In genomic region chr12:125187148-125187733, GRCh38 we compare ENCODE assay signal across 10 cellular contexts. TPM values are rescaled to one million over a fixed set of nuclear protein-coding genes. Genes with fewer than 3 reads are reported as not detected.
DNase-seq lines count a peak whose midpoint lies in the region; ATAC-seq, FAIRE-seq and TF ChIP-seq lines count a peak whose summit lies in the region.
"Had no signal": no experiment of that assay in that cellular context is flagged by ENCODE, and none has a peak within 500 bp of the region (broad histone marks: within the 10 kb centered on the region; RNA-seq: fewer than 3 reads in every experiment).

No MANE protein-coding gene starts in this region.

- intact Hi-C loops in HepG2 (cut with micrococcal nuclease; ENCODE audit: unreplicated experiment): loop anchor here (10.0 kb wide), 1 partner anchor 498 kb away; no protein-coding TSS in a partner anchor

- H3K9me3 Mint-ChIP-seq in activated T-cell treated with anti-CD3 and anti-CD28 coated beads, Interleukin-2, amount 50 U/mL, for 24 hours: no peaks in the 10 kb centered on the region
- H3K9me3 Mint-ChIP-seq: activated naive CD8-positive, alpha-beta T cell treated with anti-CD3 and anti-CD28 coated beads, Interleukin-2, amount 50 U/mL, for 24 hours had no signal

- TF ChIP-seq EP300 in HepG2 (IDR thresholded peaks at IDR 0.05; ENCODE audit: low read depth in 2 of 2, low read length in 2 of 2): no peak
- no peak for TF ChIP-seq EP300 in HepG2 (CRISPR knock-in tag; IDR thresholded peaks at IDR 0.05; ENCODE audit: borderline replicate concordance)

- H3K27ac Mint-ChIP-seq in activated T-cell treated with anti-CD3 and anti-CD28 coated beads, Interleukin-2, amount 50 U/mL, for 24 hours: no peak overlapping the region
- H3K27ac Mint-ChIP-seq: activated naive CD8-positive, alpha-beta T cell treated with anti-CD3 and anti-CD28 coated beads, Interleukin-2, amount 50 U/mL, for 24 hours had no signal

- no peak overlapping the region for H2AFZ ChIP-seq in HepG2 (ENCODE audit: low read length)

- CTCF ChIA-PET in HepG2 (lab: Yijun Ruan, JAX; ENCODE audit: low intra/inter-chr PET ratio, low total read pairs): no interaction called here

- H3K4me3 ChIP-seq in MG63: peak overlapping the region; percentile 21
- H3K4me3 ChIP-seq in HepG2 (replicated peaks in 1 of 3; ENCODE audit: insufficient read depth in 1 of 3, low read depth in 2 of 3, low read length in 3 of 3): peak overlapping the region; percentile 9 to 50 (median 12); a peak in 2 of 6 replicates
- peak overlapping the region; percentile 47 for H3K4me3 ChIP-seq in thymus (ENCODE audit: low read length)

- peaks cover 77% of the 10 kb centered on the region for H3K27me3 Mint-ChIP-seq in activated T-cell treated with anti-CD3 and anti-CD28 coated beads, Interleukin-2, amount 50 U/mL, for 24 hours

- TF ChIP-seq POLR2A in HepG2 (IDR thresholded peaks at IDR 0.05; ENCODE audit: insufficient read depth in 1 of 2, low read depth in 2 of 2, low read length in 2 of 2): no peak

- no peak for TF ChIP-seq CTCF in HepG2 (CRISPR knock-in tag; IDR thresholded peaks at IDR 0.05)

- peaks cover 31% of the 10 kb centered on the region for H3K27me3 ChIP-seq in MG63
- H3K27me3 ChIP-seq in HepG2 (ENCODE audit: control insufficient read depth in 1 of 2, insufficient read depth in 2 of 2, low read length in 2 of 2): peaks cover 19 to 66% of the 10 kb centered on the region in 2 experiments
- H3K27me3 ChIP-seq in thymus (ENCODE audit: control insufficient read depth, insufficient read depth): peaks cover 61% of the 10 kb centered on the region

- no peaks in the 10 kb centered on the region for H3K79me2 ChIP-seq in HepG2 (ENCODE audit: insufficient read depth, low read length)

- POLR2A ChIA-PET in HepG2 (lab: Yijun Ruan, JAX): interaction anchor here (1.3 kb wide), 1 partner anchor 16 kb away, joined by 3 read pairs; no protein-coding TSS in a partner anchor

- BruUV-seq in HepG2 (replicated peaks; lab: Mats Ljungman, UMichigan): no TSS peak

- in situ Hi-C loops in HepG2 (cut with HindIII; ENCODE audit: extremely low pct_ligation_motif_present, low pct_unique_long_range_greater_than_20kb): no loop called here

- no peaks in the 10 kb centered on the region for H3K36me3 Mint-ChIP-seq in activated T-cell treated with anti-CD3 and anti-CD28 coated beads, Interleukin-2, amount 50 U/mL, for 24 hours (ENCODE audit: low read depth)

- peak overlapping the region; percentile 52 for H3K27ac ChIP-seq in caudate nucleus (ENCODE audit: low read depth, low read length)
- no peak overlapping the region for H3K27ac ChIP-seq in HepG2 (ENCODE audit: extremely low read length, insufficient read depth, low read length)
- no peak overlapping the region for H3K27ac ChIP-seq in thymus (ENCODE audit: low read depth)
- H3K27ac ChIP-seq: left lung had no signal

- H3K9me3 ChIP-seq in MG63: no peaks in the 10 kb centered on the region
- H3K9me3 ChIP-seq in HepG2 (ENCODE audit: low read length): no peaks in the 10 kb centered on the region
- no peaks in the 10 kb centered on the region for H3K9me3 ChIP-seq in thymus (ENCODE audit: control insufficient read depth)
- H3K9me3 ChIP-seq: left lung had no signal

- H3K4me1 ChIP-seq in HepG2 (ENCODE audit: insufficient read depth, low read length) (no peaks in the 10 kb centered on the region), thymus (ENCODE audit: control insufficient read depth, insufficient read depth, low read length) (peaks cover 2% of the 10 kb centered on the region)

- peak overlapping the region; percentile 19; the same call in 1 of the 2 replicates for H3K4me2 ChIP-seq in HepG2 (ENCODE audit: low read depth, low read length)

- no peak overlapping the region for H3K9ac ChIP-seq in HepG2 (ENCODE audit: insufficient read depth, low read depth, low read length)

- no peak overlapping the region for H3K4me3 Mint-ChIP-seq in activated T-cell treated with anti-CD3 and anti-CD28 coated beads, Interleukin-2, amount 50 U/mL, for 24 hours
- H3K4me3 Mint-ChIP-seq: activated naive CD8-positive, alpha-beta T cell treated with anti-CD3 and anti-CD28 coated beads, Interleukin-2, amount 50 U/mL, for 24 hours had no signal

- H3K36me3 ChIP-seq in MG63: no peaks in the 10 kb centered on the region
- H3K36me3 ChIP-seq in HepG2 (replicated peaks in 1 of 2; ENCODE audit: control insufficient read depth in 1 of 2, insufficient read depth in 2 of 2, low read length in 2 of 2): no peaks in the 10 kb centered on the region
- H3K36me3 ChIP-seq in thymus (ENCODE audit: control insufficient read depth, insufficient read depth): no peaks in the 10 kb centered on the region
- H3K36me3 ChIP-seq: left lung had no signal

- peaks cover 8% of the 10 kb centered on the region for H3K4me1 Mint-ChIP-seq in activated T-cell treated with anti-CD3 and anti-CD28 coated beads, Interleukin-2, amount 50 U/mL, for 24 hours (ENCODE audit: low read depth)
- H3K4me1 Mint-ChIP-seq: activated naive CD8-positive, alpha-beta T cell treated with anti-CD3 and anti-CD28 coated beads, Interleukin-2, amount 50 U/mL, for 24 hours had no signal

- H4K20me1 ChIP-seq in HepG2 (ENCODE audit: insufficient read depth, low read length): no peaks in the 10 kb centered on the region

- 15% methylated on average over 13 of the region's 41 CpGs for WGBS in HepG2 (ENCODE audit: low lambda C conversion rate)
- 3% methylated on average over 41 of the region's 41 CpGs for WGBS in thymus

- no peak for TF ChIP-seq RAD21 in HepG2 (CRISPR knock-in tag; IDR thresholded peaks at IDR 0.05)

- no peak for ATAC-seq in HepG2
- ATAC-seq in GM18511 (IDR thresholded peaks at IDR 0.05; ENCODE audit: unreplicated experiment): no peak
- no peak for ATAC-seq in HG02938 (IDR thresholded peaks at IDR 0.05; ENCODE audit: unreplicated experiment)
- ATAC-seq: activated naive CD8-positive, alpha-beta T cell treated with anti-CD3 and anti-CD28 coated beads, Interleukin-2, amount 50 U/mL, for 24 hours had no signal

- FAIRE-seq in HepG2 (lab: Jason Lieb, UNC): no peak

- peak; percentile 23 for DNase-seq in MG63
- peak in 13 of 61 donors; percentile 14 to 68 (median 22) for DNase-seq in caudate nucleus (lab: John Stamatoyannopoulos, UW)
- DNase-seq in HepG2 (ENCODE audit: low spot score): no peak
- no peak for DNase-seq in activated T-cell treated with anti-CD3 and anti-CD28 coated beads, Interleukin-2, amount 50 U/mL, for 24 hours
- DNase-seq: activated naive CD8-positive, alpha-beta T cell treated with anti-CD3 and anti-CD28 coated beads, Interleukin-2, amount 50 U/mL, for 24 hours; left lung had no signal

TF ChIP-seq in HepG2, 621 proteins besides CTCF, POLR2A, EP300 and RAD21 (continues in another document):
- TF ChIP-seq ZBTB46 (CRISPR knock-in tag; IDR thresholded peaks at IDR 0.05; ENCODE audit: borderline replicate concordance): no peak

RNA-seq across cellular contexts. Expression of gene TMEM132B, which starts 1.1 kb away (rescaled TPM):
- 0.07 and 0.53 TPM in 2 replicates for total RNA-seq in MG63 (2014; rRNA removed; shearing (Covaris generic); ENCODE audit: low replicate concordance)
- 0.01 and 0.02 TPM in 2 replicates for total RNA-seq in HepG2 (2016; rRNA removed; fragmentation: Illumina TruSeq; extraction: Trizol)
- not detected in 2 replicates for total RNA-seq in HepG2 (2016; cell fraction: cytosol; rRNA removed; fragmentation: Illumina TruSeq; extraction: Trizol; ENCODE audit: low read depth)
- total RNA-seq in HepG2 (2016; cell fraction: insoluble cytoplasmic fraction; rRNA removed; fragmentation: Illumina TruSeq; extraction: Trizol): 0.11 TPM in 1 of 2 replicates, not detected in the other
- total RNA-seq in HepG2 (2016; cell fraction: membrane; rRNA removed; fragmentation: Illumina TruSeq; extraction: Trizol): 0.14 TPM in 1 of 2 replicates, not detected in the other
- 0.34 and 0.85 TPM in 2 replicates for total RNA-seq in HepG2 (2016; cell fraction: nucleus; rRNA removed; fragmentation: Illumina TruSeq; extraction: Trizol)
- polyA plus RNA-seq in HepG2 (2011; rRNA removed): 0.03 TPM in 1 of 2 replicates, not detected in the other
- 0.01 and 0.03 TPM in 2 replicates for polyA plus RNA-seq in HepG2 (2011; cell fraction: cytosol; rRNA removed)
- 0.05 and 0.19 TPM in 2 replicates for polyA plus RNA-seq in HepG2 (2011; cell fraction: nucleus; rRNA removed)
- polyA plus RNA-seq in HepG2 (2012): 0.04 and 0.12 TPM in 2 replicates
- polyA plus RNA-seq in HepG2 (2016; cell fraction: cytosol; fragmentation: Illumina TruSeq; extraction: Trizol; ENCODE audit: low read depth): not detected in 2 replicates
- polyA plus RNA-seq in HepG2 (2016; cell fraction: insoluble cytoplasmic fraction; fragmentation: Illumina TruSeq; extraction: Trizol; ENCODE audit: low read depth): not detected in 2 replicates
- polyA plus RNA-seq in HepG2 (2016; cell fraction: membrane; fragmentation: Illumina TruSeq; extraction: Trizol; ENCODE audit: low read depth): not detected in 2 replicates
- 0.12 TPM in 1 of 2 replicates, not detected in the other for polyA plus RNA-seq in HepG2 (2016; cell fraction: nucleus; fragmentation: Illumina TruSeq; extraction: Trizol; ENCODE audit: insufficient read depth, low read depth)
- 0.36 TPM in 1 of 2 replicates, not detected in the other for polyA minus RNA-seq in HepG2 (2011; rRNA and poly(A)+ RNA removed; ENCODE audit: low replicate concordance)
- not detected in 2 replicates for polyA minus RNA-seq in HepG2 (2011; cell fraction: cytosol; rRNA and poly(A)+ RNA removed)
- 0.13 and 0.25 TPM in 2 replicates for polyA minus RNA-seq in HepG2 (2011; cell fraction: nucleus; rRNA and poly(A)+ RNA removed)
- polyA plus RNA-seq in thymus: 0.21 TPM
- total RNA-seq: T-helper 2 cell treated with Interferon-gamma antibody and Interleukin-4, amounts not matched to agents 100 ng/mL and 5 ng/mL, for 36 hours had no signal
